ENCODE assay signal across 8 cellular contexts in genomic region chr5:5419291-5420210, GRCh38. TPM values are rescaled to one million over a fixed set of nuclear protein-coding genes. Genes with fewer than 3 reads are reported as not detected.
DNase-seq lines count a peak whose midpoint lies in the region; ATAC-seq and TF ChIP-seq lines count a peak whose summit lies in the region.

No MANE protein-coding gene starts in this region.

- CTCF ChIA-PET in MCF 10A (lab: Yijun Ruan, JAX), result interaction anchor here (0.7 to 8.9 kb wide), 26 partner anchors 10 to 558 kb away, joined by 3 to 139 read pairs (median 6); partner anchors contain the start of gene ADAMTS16

- no peak overlapping the region for H3K4me3 Mint-ChIP-seq in MCF 10A (ENCODE audit: unreplicated experiment)

- peak; percentile 85 for TF ChIP-seq CTCF in AG10803 (conservative IDR thresholded peaks at IDR 0.05; ENCODE audit: low read length)
- TF ChIP-seq CTCF in MCF 10A (IDR thresholded peaks at IDR 0.05; ENCODE audit: unreplicated experiment), result peak; percentile 75

- H4K20me1 ChIP-seq in GM23248 (ENCODE audit: insufficient read depth), result peaks cover 5% of the 10 kb centered on the region; the same call in 1 of the 2 replicates

- H3K9me3 Mint-ChIP-seq in MCF 10A (ENCODE audit: unreplicated experiment), result no peaks in the 10 kb centered on the region
- H3K9me3 Mint-ChIP-seq in activated naive CD4-positive, alpha-beta T cell treated with anti-CD3 and anti-CD28 coated beads, Interleukin-2, amount 50 U/mL, for 72 hours, result no peaks in the 10 kb centered on the region

- no TSS peak for BruUV-seq in MCF 10A (replicated peaks; lab: Mats Ljungman, UMichigan)

- in situ Hi-C loops in GM23248 (cut with MboI), result loop anchor here (10.0 kb wide), 1 partner anchor 535 kb away; no protein-coding TSS in a partner anchor

- peak overlapping the region; percentile 20 for H3K9ac ChIP-seq in GM23248

- H3K4me1 Mint-ChIP-seq in MCF 10A (ENCODE audit: insufficient read depth, unreplicated experiment), result peaks cover 17% of the 10 kb centered on the region

- H3K9me2 ChIP-seq in GM23248 (ENCODE audit: insufficient read depth), result no peaks in the 10 kb centered on the region

- H3K4me1 ChIP-seq in GM23248 (ENCODE audit: insufficient read depth), result peaks cover 30% of the 10 kb centered on the region

- peak overlapping the region; percentile 49 for H3K4me2 ChIP-seq in GM23248 (ENCODE audit: unreplicated experiment)

- POLR2A ChIA-PET in MCF 10A (lab: Yijun Ruan, JAX), result interaction anchor here (2.0 kb wide), 1 partner anchor 540 kb away, joined by 6 read pairs; no protein-coding TSS in a partner anchor

- H3K36me3 Mint-ChIP-seq in MCF 10A (ENCODE audit: insufficient read depth, unreplicated experiment), result peaks cover 12% of the 10 kb centered on the region
- peaks cover 5 to 19% of the 10 kb centered on the region in 2 donors for H3K36me3 Mint-ChIP-seq in activated naive CD4-positive, alpha-beta T cell treated with anti-CD3 and anti-CD28 coated beads, Interleukin-2, amount 50 U/mL, for 72 hours

- 4% methylated on average over 11 of the region's 11 CpGs for WGBS in GM23248 (ENCODE audit: low coverage in 1 of 2, low lambda C conversion rate in 2 of 2, missing lambda C conversion rate in 2 of 2), 2 experiments

- H3K9me3 ChIP-seq in GM23248 (ENCODE audit: low read depth), result no peaks in the 10 kb centered on the region

- peaks cover 20% of the 10 kb centered on the region for H3K79me2 ChIP-seq in GM23248 (ENCODE audit: insufficient read depth)

- no peaks in the 10 kb centered on the region for H3K27me3 Mint-ChIP-seq in MCF 10A (ENCODE audit: insufficient read depth, unreplicated experiment)

- peak overlapping the region; percentile 25; the same call in 1 of the 2 replicates for H3K27ac ChIP-seq in GM23248

- ATAC-seq in HG02840 (IDR thresholded peaks at IDR 0.05; ENCODE audit: low FRiP score, unreplicated experiment), result no peak
- no peak for ATAC-seq in activated naive CD4-positive, alpha-beta T cell treated with anti-CD3 and anti-CD28 coated beads, Interleukin-2, amount 50 U/mL, for 72 hours

- H3F3A ChIP-seq in GM23248 (ENCODE audit: insufficient read depth), result peaks cover 9% of the 10 kb centered on the region

- H3K4me3 ChIP-seq in AG10803 (ENCODE audit: low read length) (no peak overlapping the region), GM23248 (peak overlapping the region; percentile 24; the same call in 1 of the 2 replicates)

- H3K27ac Mint-ChIP-seq in MCF 10A (ENCODE audit: low read depth, unreplicated experiment), result no peak overlapping the region
- no peak overlapping the region for H3K27ac Mint-ChIP-seq in activated naive CD4-positive, alpha-beta T cell treated with anti-CD3 and anti-CD28 coated beads, Interleukin-2, amount 50 U/mL, for 72 hours

- H3K27me3 ChIP-seq in GM23248 (replicated peaks; ENCODE audit: insufficient read depth), result no peaks in the 10 kb centered on the region

- DNase-seq in AG10803 (ENCODE audit: low read depth), result peak; percentile 78
- DNase-seq in GM23248, result peak; percentile 92
- peak; percentile 46 for DNase-seq in NCI-H460 (ENCODE audit: extremely low read depth, low read depth)
- peak; percentile 68 for DNase-seq in MCF 10A (ENCODE audit: unreplicated experiment)
- DNase-seq in medulla oblongata (ENCODE audit: extremely low spot score), result peak; percentile 44
- DNase-seq in activated effector memory CD4-positive, alpha-beta T cell treated with Interleukin-2 at 50 U/mL for 16 hours, result no peak
- no peak for DNase-seq in activated naive CD4-positive, alpha-beta T cell treated with anti-CD3 and anti-CD28 coated beads, Interleukin-2, amount 50 U/mL, for 72 hours (ENCODE audit: low spot score in 2 of 2)

- intact Hi-C loops in MCF 10A (cut with micrococcal nuclease), result loop anchor here (1.0 to 5.0 kb wide), 6 partner anchors 25 to 551 kb away; no protein-coding TSS in a partner anchor

- H2AFZ ChIP-seq in GM23248, result peak overlapping the region; percentile 49

- H3K36me3 ChIP-seq in GM23248 (ENCODE audit: low read depth), result no peaks in the 10 kb centered on the region

RNA-seq across cellular contexts. Expression of gene ICE1, which starts 2.9 kb away (rescaled TPM):
- total RNA-seq in GM23248 (2014; rRNA removed; shearing (Covaris generic)), result 13.4 and 17.0 TPM in 2 replicates
- 10.8 and 12.2 TPM in 2 replicates for polyA plus RNA-seq in GM23248 (2016; fragmentation: Nextera tagmentation; extraction: Ambion mirVana)
- total RNA-seq in NCI-H460 (2014; rRNA removed; shearing (Covaris generic)), result 25.2 and 31.2 TPM in 2 replicates
- 17.6 and 25.9 TPM in 2 replicates for polyA plus RNA-seq in NCI-H460 (2014; cell fraction: nucleus; rRNA removed)
- total RNA-seq in MCF 10A (2022), result 25.7 and 28.4 TPM in 2 replicates
- 10 to 100 TPM; 19.2 to 24.9 TPM for total RNA-seq in activated naive CD4-positive, alpha-beta T cell treated with anti-CD3 and anti-CD28 coated beads, Interleukin-2, amount 50 U/mL, for 72 hours

Comparison
In these comparisons a context has a peak if more than half of its experiments do, and no peak if none do; other contexts are left out.
1. DNase-seq: peak in AG10803 (single experiment), GM23248 (single experiment), NCI-H460 (single experiment), MCF 10A (single experiment) and medulla oblongata (single experiment); none in activated effector memory CD4-positive, alpha-beta T cell treated with Interleukin-2 at 50 U/mL for 16 hours (single experiment) and activated naive CD4-positive, alpha-beta T cell treated with anti-CD3 and anti-CD28 coated beads, Interleukin-2, amount 50 U/mL, for 72 hours (0 of 2).